In genomic region chr2:186912979-186913378, GRCh38 we compare ENCODE assay signal across 33 cellular contexts.
"Had no signal": no experiment of that assay in that cellular context is flagged by ENCODE, and none has a peak within 500 bp of the region (broad histone marks: within the 10 kb centered on the region; RNA-seq: fewer than 3 reads in every experiment).

No MANE protein-coding gene starts in this region.

- DNase-seq: activated CD4-positive, alpha-beta memory T cell treated with anti-CD3 and anti-CD28 coated beads for 36 hours; activated CD4-positive, alpha-beta T cell treated with anti-CD3 and anti-CD28 coated beads for 48 hours; activated CD8-positive, alpha-beta memory T cell treated with anti-CD3 and anti-CD28 coated beads, Interleukin-2, amount 50 U/mL, for 4 hours; activated effector memory CD4-positive, alpha-beta T cell treated with anti-CD3 and anti-CD28 coated beads, Interleukin-2, amount 50 U/mL, for 16 hours; activated naive CD4-positive, alpha-beta T cell treated with anti-CD3 and anti-CD28 coated beads for 36 hours; activated naive CD8-positive, alpha-beta T cell treated with anti-CD3 and anti-CD28 coated beads for 36 hours; activated T-cell treated with anti-CD3 and anti-CD28 coated beads, Interleukin-2, amount 50 U/mL, for 1 hour; adrenal gland; brain microvascular endothelial cell; dorsolateral prefrontal cortex; effector memory CD4-positive, alpha-beta T cell; erythroblast; hippocampal formation; immature natural killer cell; kidney; left colon; mammary epithelial cell; naive thymus-derived CD4-positive, alpha-beta T cell; posterior cingulate gyrus; right cardiac atrium; stimulated activated CD4-positive, alpha-beta T cell treated with anti-CD3 and anti-CD28 coated beads, Interleukin-15, amount 100 ng/mL, for 24 hours; stimulated activated CD4-positive, alpha-beta T cell treated with anti-CD3 and anti-CD28 coated beads, Interleukin-2, amount 100 ng/mL, for 24 hours; stimulated activated naive B cell treated with anti-CD40 and anti-IgM and Interleukin-4, amounts not matched to agents 10 μg/mL and 1 μg/mL and 100 μg/mL, for 72 hours; stomach; thyroid gland; upper lobe of right lung; WERI-Rb-1 had no signal

- H3K4me3 Mint-ChIP-seq: activated CD4-positive, alpha-beta memory T cell treated with anti-CD3 and anti-CD28 coated beads for 36 hours; activated naive CD4-positive, alpha-beta T cell treated with anti-CD3 and anti-CD28 coated beads for 36 hours; activated naive CD8-positive, alpha-beta T cell treated with anti-CD3 and anti-CD28 coated beads for 36 hours; activated T-helper 1 cell treated with anti-CD3 and anti-CD28 coated beads, Interleukin-12 subunit alpha, Interleukin-12 subunit beta, Interleukin-2, Interleukin-4 antibody, amounts not matched to agents 30 ng/mL and 10 ng/mL and 1 ng/mL, durations not matched to agents 14 hours and 24 hours and 36 hours; immature natural killer cell; mesothelial cell of epicardium; naive thymus-derived CD4-positive, alpha-beta T cell; stimulated activated naive B cell treated with anti-CD40 and anti-IgM and Interleukin-4, amounts not matched to agents 10 μg/mL and 1 μg/mL and 100 μg/mL, for 72 hours had no signal

- H3K4me1 ChIP-seq: adrenal gland, gastroesophageal sphincter, stomach, thyroid gland, upper lobe of right lung had no signal

- H3K27me3 Mint-ChIP-seq: activated CD4-positive, alpha-beta memory T cell treated with anti-CD3 and anti-CD28 coated beads for 36 hours; activated naive CD8-positive, alpha-beta T cell treated with anti-CD3 and anti-CD28 coated beads for 36 hours; stimulated activated naive B cell treated with anti-CD40 and anti-IgM and Interleukin-4, amounts not matched to agents 10 μg/mL and 1 μg/mL and 100 μg/mL, for 72 hours had no signal

- H3K27me3 ChIP-seq: adrenal gland, ascending aorta, brain microvascular endothelial cell, dorsolateral prefrontal cortex, gastroesophageal sphincter, stomach, thyroid gland, upper lobe of right lung had no signal

- H3K4me1 Mint-ChIP-seq: activated naive CD8-positive, alpha-beta T cell treated with anti-CD3 and anti-CD28 coated beads for 36 hours; immature natural killer cell; naive thymus-derived CD4-positive, alpha-beta T cell had no signal

- H3K36me3 Mint-ChIP-seq: activated CD4-positive, alpha-beta memory T cell treated with anti-CD3 and anti-CD28 coated beads for 36 hours; activated naive CD8-positive, alpha-beta T cell treated with anti-CD3 and anti-CD28 coated beads for 36 hours; immature natural killer cell; mesothelial cell of epicardium; naive thymus-derived CD4-positive, alpha-beta T cell; stimulated activated naive B cell treated with anti-CD40 and anti-IgM and Interleukin-4, amounts not matched to agents 10 μg/mL and 1 μg/mL and 100 μg/mL, for 72 hours had no signal

- H3K9me3 ChIP-seq: adrenal gland, ascending aorta, gastroesophageal sphincter, stomach, thyroid gland, upper lobe of right lung had no signal

- H3K27ac ChIP-seq: adrenal gland, ascending aorta, brain microvascular endothelial cell, coronary artery, gastroesophageal sphincter, stomach, thyroid gland, upper lobe of right lung, WERI-Rb-1 had no signal

- H3K4me3 ChIP-seq: adrenal gland, ascending aorta, coronary artery, gastroesophageal sphincter, stomach, thyroid gland, upper lobe of right lung had no signal

- H3K9me3 Mint-ChIP-seq: activated CD4-positive, alpha-beta memory T cell treated with anti-CD3 and anti-CD28 coated beads for 36 hours; activated naive CD4-positive, alpha-beta T cell treated with anti-CD3 and anti-CD28 coated beads for 36 hours; activated naive CD8-positive, alpha-beta T cell treated with anti-CD3 and anti-CD28 coated beads for 36 hours; activated T-helper 1 cell treated with anti-CD3 and anti-CD28 coated beads, Interleukin-12 subunit alpha, Interleukin-12 subunit beta, Interleukin-2, Interleukin-4 antibody, amounts not matched to agents 30 ng/mL and 10 ng/mL and 1 ng/mL, durations not matched to agents 14 hours and 24 hours and 36 hours; mesothelial cell of epicardium; stimulated activated naive B cell treated with anti-CD40 and anti-IgM and Interleukin-4, amounts not matched to agents 10 μg/mL and 1 μg/mL and 100 μg/mL, for 72 hours had no signal

- H3K36me3 ChIP-seq: adrenal gland, ascending aorta, brain microvascular endothelial cell, gastroesophageal sphincter, stomach, thyroid gland, upper lobe of right lung, WERI-Rb-1 had no signal

- H3K27ac Mint-ChIP-seq: activated CD4-positive, alpha-beta memory T cell treated with anti-CD3 and anti-CD28 coated beads for 36 hours; activated naive CD4-positive, alpha-beta T cell treated with anti-CD3 and anti-CD28 coated beads for 36 hours; activated naive CD8-positive, alpha-beta T cell treated with anti-CD3 and anti-CD28 coated beads for 36 hours; activated T-helper 1 cell treated with anti-CD3 and anti-CD28 coated beads, Interleukin-12 subunit alpha, Interleukin-12 subunit beta, Interleukin-2, Interleukin-4 antibody, amounts not matched to agents 30 ng/mL and 10 ng/mL and 1 ng/mL, durations not matched to agents 14 hours and 24 hours and 36 hours; immature natural killer cell; mesothelial cell of epicardium; naive thymus-derived CD4-positive, alpha-beta T cell; stimulated activated naive B cell treated with anti-CD40 and anti-IgM and Interleukin-4, amounts not matched to agents 10 μg/mL and 1 μg/mL and 100 μg/mL, for 72 hours had no signal

- ATAC-seq: activated CD4-positive, CD25-positive, alpha-beta regulatory T cell treated with anti-CD3 and anti-CD28 coated beads, Interleukin-2, amount 50 U/mL, for 24 hours; gastroesophageal sphincter; left colon; naive thymus-derived CD4-positive, alpha-beta T cell; right cardiac atrium; upper lobe of right lung had no signal
